Comparison of ENCODE assay signal across 1 cellular context in the genomic region with DNA sequence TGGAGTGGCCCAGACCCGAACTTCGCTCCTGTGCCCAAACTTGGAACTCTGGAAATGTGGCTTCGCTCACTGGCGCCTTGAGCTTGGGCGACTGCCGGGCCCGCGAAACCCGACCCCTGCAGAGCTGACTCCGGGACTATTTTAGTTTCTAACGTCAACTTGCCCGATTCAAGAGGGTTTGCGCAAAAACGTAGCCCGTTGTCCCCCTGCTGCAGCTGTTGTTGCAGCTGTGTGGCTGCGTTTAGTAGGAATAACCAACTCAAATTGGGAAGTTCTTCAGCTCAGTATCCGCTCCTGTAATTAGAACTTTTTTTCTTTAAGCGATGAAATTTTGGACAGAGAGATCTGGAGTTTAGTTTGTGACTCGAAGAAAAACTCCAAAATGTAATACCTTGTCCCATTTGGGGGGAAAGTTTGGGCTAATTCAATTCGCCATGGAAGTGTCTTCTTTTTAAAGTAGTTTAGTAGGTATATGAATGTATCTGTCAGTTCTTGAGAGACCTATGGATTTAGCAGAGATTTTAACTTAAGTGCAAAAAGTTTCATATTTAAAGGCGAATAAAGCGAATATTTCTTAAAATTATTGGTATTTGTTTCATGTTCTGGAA.
TF ChIP-seq lines count a peak whose summit lies in the region.

No MANE protein-coding gene starts in this region.

TF ChIP-seq in GM12878, 131 proteins besides CTCF, POLR2A, EP300 and RAD21 (continued from another document):
- TF ChIP-seq, protein P1, sequence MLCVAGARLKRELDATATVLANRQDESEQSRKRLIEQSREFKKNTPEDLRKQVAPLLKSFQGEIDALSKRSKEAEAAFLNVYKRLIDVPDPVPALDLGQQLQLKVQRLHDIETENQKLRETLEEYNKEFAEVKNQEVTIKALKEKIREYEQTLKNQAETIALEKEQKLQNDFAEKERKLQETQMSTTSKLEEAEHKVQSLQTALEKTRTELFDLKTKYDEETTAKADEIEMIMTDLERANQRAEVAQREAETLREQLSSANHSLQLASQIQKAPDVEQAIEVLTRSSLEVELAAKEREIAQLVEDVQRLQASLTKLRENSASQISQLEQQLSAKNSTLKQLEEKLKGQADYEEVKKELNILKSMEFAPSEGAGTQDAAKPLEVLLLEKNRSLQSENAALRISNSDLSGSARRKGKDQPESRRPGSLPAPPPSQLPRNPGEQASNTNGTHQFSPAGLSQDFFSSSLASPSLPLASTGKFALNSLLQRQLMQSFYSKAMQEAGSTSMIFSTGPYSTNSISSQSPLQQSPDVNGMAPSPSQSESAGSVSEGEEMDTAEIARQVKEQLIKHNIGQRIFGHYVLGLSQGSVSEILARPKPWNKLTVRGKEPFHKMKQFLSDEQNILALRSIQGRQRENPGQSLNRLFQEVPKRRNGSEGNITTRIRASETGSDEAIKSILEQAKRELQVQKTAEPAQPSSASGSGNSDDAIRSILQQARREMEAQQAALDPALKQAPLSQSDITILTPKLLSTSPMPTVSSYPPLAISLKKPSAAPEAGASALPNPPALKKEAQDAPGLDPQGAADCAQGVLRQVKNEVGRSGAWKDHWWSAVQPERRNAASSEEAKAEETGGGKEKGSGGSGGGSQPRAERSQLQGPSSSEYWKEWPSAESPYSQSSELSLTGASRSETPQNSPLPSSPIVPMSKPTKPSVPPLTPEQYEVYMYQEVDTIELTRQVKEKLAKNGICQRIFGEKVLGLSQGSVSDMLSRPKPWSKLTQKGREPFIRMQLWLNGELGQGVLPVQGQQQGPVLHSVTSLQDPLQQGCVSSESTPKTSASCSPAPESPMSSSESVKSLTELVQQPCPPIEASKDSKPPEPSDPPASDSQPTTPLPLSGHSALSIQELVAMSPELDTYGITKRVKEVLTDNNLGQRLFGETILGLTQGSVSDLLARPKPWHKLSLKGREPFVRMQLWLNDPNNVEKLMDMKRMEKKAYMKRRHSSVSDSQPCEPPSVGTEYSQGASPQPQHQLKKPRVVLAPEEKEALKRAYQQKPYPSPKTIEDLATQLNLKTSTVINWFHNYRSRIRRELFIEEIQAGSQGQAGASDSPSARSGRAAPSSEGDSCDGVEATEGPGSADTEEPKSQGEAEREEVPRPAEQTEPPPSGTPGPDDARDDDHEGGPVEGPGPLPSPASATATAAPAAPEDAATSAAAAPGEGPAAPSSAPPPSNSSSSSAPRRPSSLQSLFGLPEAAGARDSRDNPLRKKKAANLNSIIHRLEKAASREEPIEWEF (IDR thresholded peaks at IDR 0.05; ENCODE audit: insufficient replicate concordance, low read depth, low read length) = no peak
- TF ChIP-seq BHLHE40 (IDR thresholded peaks at IDR 0.05; ENCODE audit: borderline replicate concordance in 1 of 2, low read depth in 2 of 2, low read length in 1 of 2) (no peak), TCF12 (IDR thresholded peaks at IDR 0.05; ENCODE audit: low read depth, low read length) (no peak), CHD1 (IDR thresholded peaks at IDR 0.05; ENCODE audit: low read depth, low read length) (0 out of 2 replicates have a peak, but pooled peaks have one; percentile 61), LARP7 (IDR thresholded peaks at IDR 0.05) (no peak)
